1 cellular context compared by ENCODE assay signal in the genomic region with DNA sequence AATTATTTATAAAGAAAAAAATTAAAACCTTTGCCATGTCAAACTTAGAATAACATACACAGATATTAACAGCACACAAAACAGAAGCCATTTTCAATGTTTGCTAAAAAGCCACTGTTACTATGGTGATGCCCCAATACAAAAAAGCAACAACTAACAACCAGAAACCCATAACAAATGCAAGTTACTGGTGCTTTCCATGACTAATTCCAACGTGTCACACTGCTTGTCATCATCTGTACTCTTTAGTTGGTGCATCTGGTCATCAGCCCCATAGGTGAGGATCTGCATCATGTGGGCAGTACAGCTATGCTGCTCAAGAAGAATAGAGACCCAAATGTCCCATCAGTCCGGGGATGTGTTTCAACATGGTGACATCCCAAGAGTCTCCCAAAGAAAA.
TF ChIP-seq lines count a peak whose summit lies in the region.

No MANE protein-coding gene starts in this region.

TF ChIP-seq in GM12878, 131 proteins besides CTCF, POLR2A, EP300 and RAD21 (continued from another document):
- TF ChIP-seq RELA (IDR thresholded peaks at IDR 0.05; ENCODE audit: borderline replicate concordance, partially characterized antibody) (no peak), ZNF24 (IDR thresholded peaks at IDR 0.05) (no peak), RCOR1 (conservative IDR thresholded peaks at IDR 0.05; ENCODE audit: low read depth, low read length) (no peak), ZNF274 (IDR thresholded peaks at IDR 0.05; ENCODE audit: insufficient read depth, insufficient read length) (no peak), IKZF2 (IDR thresholded peaks at IDR 0.05) (no peak), EED (IDR thresholded peaks at IDR 0.05; ENCODE audit: low read depth) (no peak), GATAD2B (conservative IDR thresholded peaks at IDR 0.05; ENCODE audit: low read depth) (no peak), PAX5 (IDR thresholded peaks at IDR 0.05; ENCODE audit: borderline replicate concordance, low read depth, low read length) (no peak), ATF7 (IDR thresholded peaks at IDR 0.05; ENCODE audit: low read depth) (0 out of 2 replicates have a peak, but pooled peaks have one; percentile 19), BACH1 (IDR thresholded peaks at IDR 0.05; ENCODE audit: borderline replicate concordance) (no peak), TARDBP (IDR thresholded peaks at IDR 0.05; ENCODE audit: borderline replicate concordance) (no peak), BMI1 (IDR thresholded peaks at IDR 0.05; ENCODE audit: borderline replicate concordance) (peak; percentile 54; the same call in 1 of the 2 replicates), FOXK2 (IDR thresholded peaks at IDR 0.05) (no peak), PAX8 (IDR thresholded peaks at IDR 0.05) (no peak)
- TF ChIP-seq, protein P1, sequence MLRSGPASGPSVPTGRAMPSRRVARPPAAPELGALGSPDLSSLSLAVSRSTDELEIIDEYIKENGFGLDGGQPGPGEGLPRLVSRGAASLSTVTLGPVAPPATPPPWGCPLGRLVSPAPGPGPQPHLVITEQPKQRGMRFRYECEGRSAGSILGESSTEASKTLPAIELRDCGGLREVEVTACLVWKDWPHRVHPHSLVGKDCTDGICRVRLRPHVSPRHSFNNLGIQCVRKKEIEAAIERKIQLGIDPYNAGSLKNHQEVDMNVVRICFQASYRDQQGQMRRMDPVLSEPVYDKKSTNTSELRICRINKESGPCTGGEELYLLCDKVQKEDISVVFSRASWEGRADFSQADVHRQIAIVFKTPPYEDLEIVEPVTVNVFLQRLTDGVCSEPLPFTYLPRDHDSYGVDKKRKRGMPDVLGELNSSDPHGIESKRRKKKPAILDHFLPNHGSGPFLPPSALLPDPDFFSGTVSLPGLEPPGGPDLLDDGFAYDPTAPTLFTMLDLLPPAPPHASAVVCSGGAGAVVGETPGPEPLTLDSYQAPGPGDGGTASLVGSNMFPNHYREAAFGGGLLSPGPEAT (IDR thresholded peaks at IDR 0.05; ENCODE audit: low read depth) = peak; percentile 23; the same call in 1 of the 2 replicates
- TF ChIP-seq, protein P2, sequence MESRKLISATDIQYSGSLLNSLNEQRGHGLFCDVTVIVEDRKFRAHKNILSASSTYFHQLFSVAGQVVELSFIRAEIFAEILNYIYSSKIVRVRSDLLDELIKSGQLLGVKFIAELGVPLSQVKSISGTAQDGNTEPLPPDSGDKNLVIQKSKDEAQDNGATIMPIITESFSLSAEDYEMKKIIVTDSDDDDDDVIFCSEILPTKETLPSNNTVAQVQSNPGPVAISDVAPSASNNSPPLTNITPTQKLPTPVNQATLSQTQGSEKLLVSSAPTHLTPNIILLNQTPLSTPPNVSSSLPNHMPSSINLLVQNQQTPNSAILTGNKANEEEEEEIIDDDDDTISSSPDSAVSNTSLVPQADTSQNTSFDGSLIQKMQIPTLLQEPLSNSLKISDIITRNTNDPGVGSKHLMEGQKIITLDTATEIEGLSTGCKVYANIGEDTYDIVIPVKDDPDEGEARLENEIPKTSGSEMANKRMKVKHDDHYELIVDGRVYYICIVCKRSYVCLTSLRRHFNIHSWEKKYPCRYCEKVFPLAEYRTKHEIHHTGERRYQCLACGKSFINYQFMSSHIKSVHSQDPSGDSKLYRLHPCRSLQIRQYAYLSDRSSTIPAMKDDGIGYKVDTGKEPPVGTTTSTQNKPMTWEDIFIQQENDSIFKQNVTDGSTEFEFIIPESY (IDR thresholded peaks at IDR 0.05) = no peak
- TF ChIP-seq, protein P3, sequence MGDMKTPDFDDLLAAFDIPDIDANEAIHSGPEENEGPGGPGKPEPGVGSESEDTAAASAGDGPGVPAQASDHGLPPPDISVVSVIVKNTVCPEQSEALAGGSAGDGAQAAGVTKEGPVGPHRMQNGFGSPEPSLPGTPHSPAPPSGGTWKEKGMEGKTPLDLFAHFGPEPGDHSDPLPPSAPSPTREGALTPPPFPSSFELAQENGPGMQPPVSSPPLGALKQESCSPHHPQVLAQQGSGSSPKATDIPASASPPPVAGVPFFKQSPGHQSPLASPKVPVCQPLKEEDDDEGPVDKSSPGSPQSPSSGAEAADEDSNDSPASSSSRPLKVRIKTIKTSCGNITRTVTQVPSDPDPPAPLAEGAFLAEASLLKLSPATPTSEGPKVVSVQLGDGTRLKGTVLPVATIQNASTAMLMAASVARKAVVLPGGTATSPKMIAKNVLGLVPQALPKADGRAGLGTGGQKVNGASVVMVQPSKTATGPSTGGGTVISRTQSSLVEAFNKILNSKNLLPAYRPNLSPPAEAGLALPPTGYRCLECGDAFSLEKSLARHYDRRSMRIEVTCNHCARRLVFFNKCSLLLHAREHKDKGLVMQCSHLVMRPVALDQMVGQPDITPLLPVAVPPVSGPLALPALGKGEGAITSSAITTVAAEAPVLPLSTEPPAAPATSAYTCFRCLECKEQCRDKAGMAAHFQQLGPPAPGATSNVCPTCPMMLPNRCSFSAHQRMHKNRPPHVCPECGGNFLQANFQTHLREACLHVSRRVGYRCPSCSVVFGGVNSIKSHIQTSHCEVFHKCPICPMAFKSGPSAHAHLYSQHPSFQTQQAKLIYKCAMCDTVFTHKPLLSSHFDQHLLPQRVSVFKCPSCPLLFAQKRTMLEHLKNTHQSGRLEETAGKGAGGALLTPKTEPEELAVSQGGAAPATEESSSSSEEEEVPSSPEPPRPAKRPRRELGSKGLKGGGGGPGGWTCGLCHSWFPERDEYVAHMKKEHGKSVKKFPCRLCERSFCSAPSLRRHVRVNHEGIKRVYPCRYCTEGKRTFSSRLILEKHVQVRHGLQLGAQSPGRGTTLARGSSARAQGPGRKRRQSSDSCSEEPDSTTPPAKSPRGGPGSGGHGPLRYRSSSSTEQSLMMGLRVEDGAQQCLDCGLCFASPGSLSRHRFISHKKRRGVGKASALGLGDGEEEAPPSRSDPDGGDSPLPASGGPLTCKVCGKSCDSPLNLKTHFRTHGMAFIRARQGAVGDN (IDR thresholded peaks at IDR 0.05) = no peak
- TF ChIP-seq, protein P4, sequence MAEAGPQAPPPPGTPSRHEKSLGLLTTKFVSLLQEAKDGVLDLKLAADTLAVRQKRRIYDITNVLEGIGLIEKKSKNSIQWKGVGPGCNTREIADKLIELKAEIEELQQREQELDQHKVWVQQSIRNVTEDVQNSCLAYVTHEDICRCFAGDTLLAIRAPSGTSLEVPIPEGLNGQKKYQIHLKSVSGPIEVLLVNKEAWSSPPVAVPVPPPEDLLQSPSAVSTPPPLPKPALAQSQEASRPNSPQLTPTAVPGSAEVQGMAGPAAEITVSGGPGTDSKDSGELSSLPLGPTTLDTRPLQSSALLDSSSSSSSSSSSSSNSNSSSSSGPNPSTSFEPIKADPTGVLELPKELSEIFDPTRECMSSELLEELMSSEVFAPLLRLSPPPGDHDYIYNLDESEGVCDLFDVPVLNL (IDR thresholded peaks at IDR 0.05; ENCODE audit: low read depth, low read length) = no peak
